24 cellular contexts compared by ENCODE assay signal in genomic region chr12:58794859-58795258, GRCh38.
"Had no signal": no experiment of that assay in that cellular context is flagged by ENCODE, and none has a peak within 500 bp of the region (broad histone marks: within the 10 kb centered on the region; RNA-seq: fewer than 3 reads in every experiment).

No MANE protein-coding gene starts in this region.

- H3K4me1 Mint-ChIP-seq: endodermal cell; memory B cell; naive thymus-derived CD4-positive, alpha-beta T cell; nephron; stimulated activated naive B cell treated with anti-CD40 and anti-IgM and Interleukin-4, amounts not matched to agents 10 μg/mL and 1 μg/mL and 100 μg/mL, for 72 hours had no signal

- DNase-seq: colonic mucosa; effector CD8-positive, alpha-beta T cell; endodermal cell; gastrocnemius medialis; head of caudate nucleus; left ventricle myocardium superior; lower lobe of right lung; naive thymus-derived CD4-positive, alpha-beta T cell; psoas muscle; right cardiac atrium; small intestine; stimulated activated CD4-positive, alpha-beta T cell treated with anti-CD3 and anti-CD28 coated beads, Interleukin-15, amount 100 ng/mL, for 24 hours; stimulated activated CD4-positive, alpha-beta T cell treated with anti-CD3 and anti-CD28 coated beads, Interleukin-2, amount 100 ng/mL, for 48 hours; stimulated activated naive B cell treated with anti-CD40 and anti-IgM and Interleukin-4, amounts not matched to agents 10 μg/mL and 1 μg/mL and 100 μg/mL, for 72 hours; upper lobe of left lung had no signal

- H3K9me3 Mint-ChIP-seq: stimulated activated naive B cell treated with anti-CD40 and anti-IgM and Interleukin-4, amounts not matched to agents 10 μg/mL and 1 μg/mL and 100 μg/mL, for 72 hours had no signal

- H3K27ac Mint-ChIP-seq: dendritic cell treated with granulocyte-macrophage colony-stimulating factor and Interleukin-4, amounts not matched to agents 40 ng/mL and 50 ng/mL, for 4 days; endodermal cell; memory B cell; naive thymus-derived CD4-positive, alpha-beta T cell; nephron; stimulated activated naive B cell treated with anti-CD40 and anti-IgM and Interleukin-4, amounts not matched to agents 10 μg/mL and 1 μg/mL and 100 μg/mL, for 72 hours; stimulated activated naive CD8-positive, alpha-beta T cell treated with anti-CD3 and anti-CD28 coated beads, Interleukin-15, Interleukin-2, amounts not matched to agents 100 ng/mL and 50 ng/mL, for 24 hours had no signal

- H3K9me3 ChIP-seq: colonic mucosa, gastrocnemius medialis, neutrophil, thoracic aorta, upper lobe of left lung had no signal

- H3K4me3 Mint-ChIP-seq: dendritic cell treated with granulocyte-macrophage colony-stimulating factor and Interleukin-4, amounts not matched to agents 40 ng/mL and 50 ng/mL, for 4 days; endodermal cell; memory B cell; naive thymus-derived CD4-positive, alpha-beta T cell; nephron; stimulated activated naive B cell treated with anti-CD40 and anti-IgM and Interleukin-4, amounts not matched to agents 10 μg/mL and 1 μg/mL and 100 μg/mL, for 72 hours; stimulated activated naive CD8-positive, alpha-beta T cell treated with anti-CD3 and anti-CD28 coated beads, Interleukin-15, Interleukin-2, amounts not matched to agents 100 ng/mL and 50 ng/mL, for 24 hours had no signal

- H3K27ac ChIP-seq: colonic mucosa, epithelial cell of prostate, gastrocnemius medialis, lower lobe of right lung, neutrophil, psoas muscle, thoracic aorta, tibial nerve, upper lobe of left lung had no signal

- H3K36me3 Mint-ChIP-seq: memory B cell; naive thymus-derived CD4-positive, alpha-beta T cell; stimulated activated naive B cell treated with anti-CD40 and anti-IgM and Interleukin-4, amounts not matched to agents 10 μg/mL and 1 μg/mL and 100 μg/mL, for 72 hours had no signal

- H3K27me3 ChIP-seq: colonic mucosa, gastrocnemius medialis, neutrophil, tibial nerve, upper lobe of left lung had no signal

- H3K36me3 ChIP-seq: colonic mucosa, gastrocnemius medialis, lower lobe of right lung, neutrophil, thoracic aorta, tibial nerve, upper lobe of left lung had no signal

- H3K4me1 ChIP-seq: colonic mucosa, gastrocnemius medialis, lower lobe of right lung, psoas muscle, tibial nerve, upper lobe of left lung had no signal

- ATAC-seq: esophagus mucosa; gastrocnemius medialis; left ventricle myocardium superior; lower lobe of right lung; naive thymus-derived CD4-positive, alpha-beta T cell; psoas muscle; right cardiac atrium; stimulated activated naive B cell treated with anti-CD40 and anti-IgM and Interleukin-4, amounts not matched to agents 10 μg/mL and 1 μg/mL and 100 μg/mL, for 72 hours had no signal

- H3K4me3 ChIP-seq: colonic mucosa, gastrocnemius medialis, lower lobe of right lung, psoas muscle, thoracic aorta, tibial nerve, upper lobe of left lung had no signal

- H3K27me3 Mint-ChIP-seq: dendritic cell treated with granulocyte-macrophage colony-stimulating factor and Interleukin-4, amounts not matched to agents 40 ng/mL and 50 ng/mL, for 4 days; memory B cell; naive thymus-derived CD4-positive, alpha-beta T cell; stimulated activated naive B cell treated with anti-CD40 and anti-IgM and Interleukin-4, amounts not matched to agents 10 μg/mL and 1 μg/mL and 100 μg/mL, for 72 hours; stimulated activated naive CD8-positive, alpha-beta T cell treated with anti-CD3 and anti-CD28 coated beads, Interleukin-15, Interleukin-2, amounts not matched to agents 100 ng/mL and 50 ng/mL, for 24 hours had no signal
